1 cellular context compared by ENCODE assay signal in the genomic region with DNA sequence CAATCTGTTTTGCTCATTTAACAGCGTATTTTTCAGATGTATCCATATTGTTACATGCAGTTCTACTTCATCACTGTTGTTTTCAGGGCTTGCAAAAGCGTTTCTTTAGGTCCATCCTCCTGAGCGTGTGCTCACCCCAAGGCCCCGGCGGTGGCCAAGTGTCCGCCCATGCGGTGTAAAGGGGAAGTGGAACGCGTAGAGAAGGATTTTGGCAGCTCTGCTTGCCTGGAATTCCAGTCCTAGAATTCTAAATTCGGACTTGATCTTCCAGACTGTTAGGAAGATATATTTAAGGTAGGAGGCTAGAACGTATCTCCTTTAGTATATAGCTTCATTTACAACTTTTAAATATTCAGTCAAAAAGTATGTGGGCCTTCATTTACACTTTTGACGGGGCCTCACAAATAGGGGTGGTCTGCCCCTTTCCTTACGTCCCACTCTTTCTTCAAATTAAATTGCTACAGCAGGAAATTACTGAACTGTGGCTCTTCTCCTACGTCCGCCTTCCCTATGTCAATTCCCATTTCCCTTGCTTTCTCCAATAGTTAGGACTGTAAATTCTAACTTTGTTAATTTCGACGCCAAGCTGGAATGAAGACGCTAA.
TF ChIP-seq lines count a peak whose summit lies in the region.

No MANE protein-coding gene starts in this region.

TF ChIP-seq in SK-N-SH treated with all-trans-retinoic acid at 6 μM for 48 hours, 23 proteins besides CTCF, POLR2A, EP300 and RAD21 (continued from another document):
- TF ChIP-seq, protein P1, sequence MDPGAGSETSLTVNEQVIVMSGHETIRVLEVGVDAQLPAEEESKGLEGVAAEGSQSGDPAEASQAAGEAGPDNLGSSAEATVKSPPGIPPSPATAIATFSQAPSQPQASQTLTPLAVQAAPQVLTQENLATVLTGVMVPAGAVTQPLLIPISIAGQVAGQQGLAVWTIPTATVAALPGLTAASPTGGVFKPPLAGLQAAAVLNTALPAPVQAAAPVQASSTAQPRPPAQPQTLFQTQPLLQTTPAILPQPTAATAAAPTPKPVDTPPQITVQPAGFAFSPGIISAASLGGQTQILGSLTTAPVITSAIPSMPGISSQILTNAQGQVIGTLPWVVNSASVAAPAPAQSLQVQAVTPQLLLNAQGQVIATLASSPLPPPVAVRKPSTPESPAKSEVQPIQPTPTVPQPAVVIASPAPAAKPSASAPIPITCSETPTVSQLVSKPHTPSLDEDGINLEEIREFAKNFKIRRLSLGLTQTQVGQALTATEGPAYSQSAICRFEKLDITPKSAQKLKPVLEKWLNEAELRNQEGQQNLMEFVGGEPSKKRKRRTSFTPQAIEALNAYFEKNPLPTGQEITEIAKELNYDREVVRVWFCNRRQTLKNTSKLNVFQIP (CRISPR knock-in tag; IDR thresholded peaks at IDR 0.05; ENCODE audit: borderline replicate concordance, low read depth) = no peak
